Comparison of ENCODE assay signal across 18 cellular contexts in genomic region chr9:134515026-134515821, GRCh38.
DNase-seq lines count a peak whose midpoint lies in the region; ATAC-seq and TF ChIP-seq lines count a peak whose summit lies in the region.
"Had no signal": no experiment of that assay in that cellular context is flagged by ENCODE, and none has a peak within 500 bp of the region (broad histone marks: within the 10 kb centered on the region; RNA-seq: fewer than 3 reads in every experiment).

No MANE protein-coding gene starts in this region.

- DNase-seq in Right ventricle myocardium inferior (ENCODE audit: missing footprints) (peak; percentile 49), cardiac septum (ENCODE audit: low spot score) (no peak), breast epithelium (ENCODE audit: low spot score in 2 of 2) (peak; percentile 29 to 58), myocyte (ENCODE audit: low read depth) (peak; percentile 80), NCI-H1105 treated with DMSO at 0.1 percent for 48 hours (lab: John Stamatoyannopoulos, UW) (no peak)
- DNase-seq in activated effector memory CD4-positive, alpha-beta T cell treated with anti-CD3 and anti-CD28 coated beads, Interleukin-2, amount 50 U/mL, for 16 hours: no peak
- DNase-seq: activated CD4-positive, alpha-beta T cell treated with anti-CD3 and anti-CD28 coated beads for 4 hours; esophagus squamous epithelium; glutamatergic neuron; H7; NCI-H146; right lobe of liver; stimulated activated CD4-positive, alpha-beta T cell treated with anti-CD3 and anti-CD28 coated beads, Interleukin-15, amount 100 ng/mL, for 24 hours; SW 1271 had no signal

- no peaks in the 10 kb centered on the region for H3K9me3 ChIP-seq in breast epithelium
- H3K9me3 ChIP-seq: esophagus squamous epithelium, pancreas, right lobe of liver had no signal

- ATAC-seq in Right ventricle myocardium inferior (peak; percentile 38), GM19351 (IDR thresholded peaks at IDR 0.05; ENCODE audit: unreplicated experiment) (no peak), GM21825 (IDR thresholded peaks at IDR 0.05; ENCODE audit: unreplicated experiment) (no peak)
- ATAC-seq: pancreas, right lobe of liver had no signal

- H3K4me3 ChIP-seq in breast epithelium: no peak overlapping the region
- H3K4me3 ChIP-seq: esophagus squamous epithelium, pancreas, right lobe of liver had no signal

- no peaks in the 10 kb centered on the region for H3K4me1 ChIP-seq in breast epithelium
- H3K4me1 ChIP-seq: esophagus squamous epithelium, pancreas, right lobe of liver had no signal

- intact Hi-C loops in Right ventricle myocardium inferior (cut with DNase I) (no loop called here), cardiac septum (cut with DNase I) (no loop called here), breast epithelium (cut with DNase I; ENCODE audit: low total_unique reads) (no loop called here)

- no peak for TF ChIP-seq CTCF in breast epithelium (IDR thresholded peaks at IDR 0.05)

- H3K36me3 ChIP-seq in breast epithelium: no peaks in the 10 kb centered on the region
- H3K36me3 ChIP-seq: esophagus squamous epithelium, pancreas, right lobe of liver had no signal

- TF ChIP-seq POLR2A in breast epithelium (IDR thresholded peaks at IDR 0.05): no peak

- H3K27ac ChIP-seq in breast epithelium: no peak overlapping the region
- H3K27ac ChIP-seq: C4-2B, esophagus squamous epithelium, pancreas, right lobe of liver had no signal

- H3K27me3 ChIP-seq in breast epithelium: no peaks in the 10 kb centered on the region
- H3K27me3 ChIP-seq: pancreas, right lobe of liver had no signal

Comparison
In these comparisons a context has a peak if more than half of its experiments do, and no peak if none do; other contexts are left out.
1. DNase-seq: peak in Right ventricle myocardium inferior (single experiment), breast epithelium (2 of 2) and myocyte (single experiment); none in cardiac septum (single experiment), activated effector memory CD4-positive, alpha-beta T cell treated with anti-CD3 and anti-CD28 coated beads, Interleukin-2, amount 50 U/mL, for 16 hours (single experiment) and NCI-H1105 treated with DMSO at 0.1 percent for 48 hours (single experiment).